1 cellular context compared by ENCODE assay signal in genomic region chr10:71888623-71889387, GRCh38.
A peak's percentile ranks its signal among the peaks of the same experiment; 100 is the strongest.
TF ChIP-seq lines count a peak whose summit lies in the region.

No MANE protein-coding gene starts in this region.

TF ChIP-seq in HEK293, 187 proteins besides CTCF, POLR2A, EP300 and RAD21 (continued from another document and continues in another):
- TF ChIP-seq ZNF148 (tag by site-specific recombination; IDR thresholded peaks at IDR 0.05; ENCODE audit: borderline replicate concordance) (no peak), ZNF18 (tag by site-specific recombination; IDR thresholded peaks at IDR 0.05) (peak; percentile 90), ZNF174 (tag by site-specific recombination; IDR thresholded peaks at IDR 0.05) (no peak), ZNF140 (tag by site-specific recombination; IDR thresholded peaks at IDR 0.05) (no peak), ZNF747 (tag by site-specific recombination; IDR thresholded peaks at IDR 0.05) (no peak), ZNF114 (tag by site-specific recombination; IDR thresholded peaks at IDR 0.05) (no peak), ZNF19 (tag by site-specific recombination; IDR thresholded peaks at IDR 0.05; ENCODE audit: low read depth) (no peak), ZNF391 (tag by site-specific recombination; IDR thresholded peaks at IDR 0.05; ENCODE audit: borderline replicate concordance, low read depth) (no peak), KLF9 (tag by site-specific recombination; IDR thresholded peaks at IDR 0.05; ENCODE audit: low read depth) (peak; percentile 51; the same call in 1 of the 2 replicates), ZNF335 (tag by site-specific recombination; conservative IDR thresholded peaks at IDR 0.05) (peak; percentile 74), MZF1 (tag by site-specific recombination; IDR thresholded peaks at IDR 0.05; ENCODE audit: borderline replicate concordance) (no peak), ZNF10 (tag by site-specific recombination; IDR thresholded peaks at IDR 0.05) (no peak), ZEB2 (tag by site-specific recombination; IDR thresholded peaks at IDR 0.05) (peak; percentile 89), ZNF274 (IDR thresholded peaks at IDR 0.05; ENCODE audit: low read length) (no peak), ZNF274 (tag by site-specific recombination; IDR thresholded peaks at IDR 0.05; ENCODE audit: borderline replicate concordance) (no peak), ZSCAN5A (tag by site-specific recombination; IDR thresholded peaks at IDR 0.05) (no peak), ZNF529 (tag by site-specific recombination; IDR thresholded peaks at IDR 0.05; ENCODE audit: insufficient replicate concordance) (no peak), ZNF404 (tag by site-specific recombination; IDR thresholded peaks at IDR 0.05) (no peak), GFI1B (tag by site-specific recombination; IDR thresholded peaks at IDR 0.05) (no peak), ZNF521 (tag by site-specific recombination; IDR thresholded peaks at IDR 0.05) (no peak), BCL6B (tag by site-specific recombination; IDR thresholded peaks at IDR 0.05) (no peak), ZNF341 (tag by site-specific recombination; IDR thresholded peaks at IDR 0.05; ENCODE audit: low read depth) (peak; percentile 63), ZNF514 (tag by site-specific recombination; IDR thresholded peaks at IDR 0.05) (no peak), ZNF623 (tag by site-specific recombination; IDR thresholded peaks at IDR 0.05) (no peak), ZNF449 (tag by site-specific recombination; IDR thresholded peaks at IDR 0.05) (peak; percentile 87), ZNF658 (tag by site-specific recombination; IDR thresholded peaks at IDR 0.05) (no peak), ZNF37A (tag by site-specific recombination; IDR thresholded peaks at IDR 0.05) (no peak), ZNF776 (tag by site-specific recombination; IDR thresholded peaks at IDR 0.05; ENCODE audit: borderline replicate concordance) (no peak), ZBTB44 (tag by site-specific recombination; IDR thresholded peaks at IDR 0.05) (no peak), ZNF302 (tag by site-specific recombination; IDR thresholded peaks at IDR 0.05; ENCODE audit: low read depth) (no peak), ZFP37 (tag by site-specific recombination; IDR thresholded peaks at IDR 0.05) (peak; percentile 83), ZNF777 (tag by site-specific recombination; IDR thresholded peaks at IDR 0.05; ENCODE audit: borderline replicate concordance) (no peak), OSR2 (tag by site-specific recombination; IDR thresholded peaks at IDR 0.05) (0 out of 2 replicates have a peak, but pooled peaks have one; percentile 6), ZNF768 (tag by site-specific recombination; IDR thresholded peaks at IDR 0.05) (no peak), ZNF266 (tag by site-specific recombination; IDR thresholded peaks at IDR 0.05; ENCODE audit: low read depth) (no peak), ZNF184 (tag by site-specific recombination; IDR thresholded peaks at IDR 0.05) (0 out of 2 replicates have a peak, but pooled peaks have one; percentile 43), KLF8 (tag by site-specific recombination; IDR thresholded peaks at IDR 0.05) (peak; percentile 23; the same call in 1 of the 2 replicates), REST (tag by site-specific recombination; IDR thresholded peaks at IDR 0.05) (no peak), ZIC2 (tag by site-specific recombination; IDR thresholded peaks at IDR 0.05) (peak; percentile 31; the same call in 1 of the 2 replicates), ZNF645 (tag by site-specific recombination; IDR thresholded peaks at IDR 0.05) (no peak), TSHZ1 (tag by site-specific recombination; IDR thresholded peaks at IDR 0.05; ENCODE audit: borderline replicate concordance) (no peak), ZNF501 (tag by site-specific recombination; IDR thresholded peaks at IDR 0.05) (peak; percentile 85), MYNN (tag by site-specific recombination; IDR thresholded peaks at IDR 0.05; ENCODE audit: borderline replicate concordance) (no peak), OVOL3 (tag by site-specific recombination; IDR thresholded peaks at IDR 0.05) (0 out of 2 replicates have a peak, but pooled peaks have one; percentile 9), ZNF660 (tag by site-specific recombination; IDR thresholded peaks at IDR 0.05) (peak; percentile 93), ZNF132 (tag by site-specific recombination; IDR thresholded peaks at IDR 0.05; ENCODE audit: borderline replicate concordance) (no peak), ZSCAN23 (tag by site-specific recombination; IDR thresholded peaks at IDR 0.05) (no peak), ZNF169 (tag by site-specific recombination; IDR thresholded peaks at IDR 0.05) (no peak), GLIS2 (tag by site-specific recombination; IDR thresholded peaks at IDR 0.05) (peak; percentile 95), KLF10 (tag by site-specific recombination; IDR thresholded peaks at IDR 0.05) (peak; percentile 56)
